In genomic region chr10:91910467-91910866, GRCh38 we compare ENCODE assay signal across 13 cellular contexts. TPM values are rescaled to one million over a fixed set of nuclear protein-coding genes. Genes with fewer than 3 reads are reported as not detected.
DNase-seq lines count a peak whose midpoint lies in the region; ATAC-seq, FAIRE-seq and TF ChIP-seq lines count a peak whose summit lies in the region.
"Had no signal": no experiment of that assay in that cellular context is flagged by ENCODE, and none has a peak within 500 bp of the region (broad histone marks: within the 10 kb centered on the region; RNA-seq: fewer than 3 reads in every experiment).

No MANE protein-coding gene starts in this region.

- no peaks in the 10 kb centered on the region for H4K20me1 ChIP-seq in BLaER1 treated with 17β-estradiol and CSF1 and Interleukin-3, amounts not matched to agents 10 nM and 100 nM
- H4K20me1 ChIP-seq in HCT116 (ENCODE audit: insufficient read depth) (no peaks in the 10 kb centered on the region), H1 (replicated peaks in 1 of 2; ENCODE audit: control insufficient read depth in 1 of 2, insufficient read depth in 2 of 2, low read length in 2 of 2) (no peaks in the 10 kb centered on the region)

- H3K4me1 ChIP-seq in BLaER1 treated with 17β-estradiol and CSF1 and Interleukin-3, amounts not matched to agents 10 nM and 100 nM, result peaks cover 16 to 29% (median 22%) of the 10 kb centered on the region in 10 experiments
- H3K4me1 ChIP-seq in HCT116 (ENCODE audit: control insufficient read depth in 1 of 2, insufficient read depth in 2 of 2, low read length in 2 of 2), result peaks cover 8 to 23% of the 10 kb centered on the region in 2 experiments; a peak in 3 of 4 replicates
- H3K4me1 ChIP-seq in H1 (replicated peaks in 1 of 4; ENCODE audit: control insufficient read depth in 3 of 4, insufficient read depth in 4 of 4, low read length in 3 of 4), result peaks cover 1 to 7% (median 4%) of the 10 kb centered on the region in 4 experiments; a peak in 3 of 7 replicates

- no peak for TF ChIP-seq CTCF in HCT116 (IDR thresholded peaks at IDR 0.05 in 2 of 3, conservative IDR thresholded peaks at IDR 0.05 in 1 of 3; ENCODE audit: borderline replicate concordance in 1 of 3, insufficient read depth in 1 of 3, low read depth in 2 of 3, low read length in 2 of 3)
- TF ChIP-seq CTCF in H1 (IDR thresholded peaks at IDR 0.05; ENCODE audit: control extremely low read depth in 1 of 3, insufficient read depth in 1 of 3, low read depth in 1 of 3, low read length in 3 of 3), result no peak
- no peak for TF ChIP-seq CTCF in osteocyte (IDR thresholded peaks at IDR 0.05)
- TF ChIP-seq CTCF in WTC11 (IDR thresholded peaks at IDR 0.05), result no peak

- ATAC-seq in HCT116, result no peak
- ATAC-seq in WTC11, result no peak

- H3K56ac ChIP-seq in H1 (replicated peaks; ENCODE audit: insufficient read length, low read depth, low read length), result no peak overlapping the region

- peaks cover 15% of the 10 kb centered on the region for H3K23me2 ChIP-seq in H1 (ENCODE audit: low read depth, low read length)

- no peak for TF ChIP-seq RAD21 in HCT116 (IDR thresholded peaks at IDR 0.05; ENCODE audit: low read depth)
- TF ChIP-seq RAD21 in H1 (IDR thresholded peaks at IDR 0.05 in 1 of 2, conservative IDR thresholded peaks at IDR 0.05 in 1 of 2; ENCODE audit: low read depth in 2 of 2, low read length in 2 of 2), result no peak

- H2BK5ac ChIP-seq in H1 (ENCODE audit: low read depth, low read length), result no peak overlapping the region

- peaks cover 22% of the 10 kb centered on the region for H3K27me3 Mint-ChIP-seq in osteocyte (ENCODE audit: unreplicated experiment)
- no peaks in the 10 kb centered on the region for H3K27me3 Mint-ChIP-seq in WTC11 (ENCODE audit: low read depth)

- TF ChIP-seq EP300 in H1 (IDR thresholded peaks at IDR 0.05; ENCODE audit: borderline replicate concordance in 1 of 2, low read depth in 2 of 2, low read length in 2 of 2), result no peak

- POLR2A ChIA-PET in HCT116 (lab: Charles Lee), result no interaction called here
- POLR2A ChIA-PET in H1 (lab: Charles Lee; ENCODE audit: partially characterized antibody), result interaction anchor here (1.0 kb wide), 1 partner anchor 24 kb away, joined by 5 read pairs; no protein-coding TSS in a partner anchor
- POLR2A ChIA-PET in WTC11 (lab: Charles Lee), result no interaction called here

- H3K36me3 Mint-ChIP-seq in osteocyte (ENCODE audit: unreplicated experiment) (peaks cover 4% of the 10 kb centered on the region), WTC11 (peaks cover 11% of the 10 kb centered on the region)
- H3K36me3 Mint-ChIP-seq: CD4-positive, CD25-positive, alpha-beta regulatory T cell had no signal

- no peak overlapping the region for H3K18ac ChIP-seq in H1 (ENCODE audit: extremely low read depth, low read length)

- no peak overlapping the region for H4K5ac ChIP-seq in H1 (ENCODE audit: insufficient read length, low read depth, low read length)

- H3K79me1 ChIP-seq in H1 (ENCODE audit: low read depth, low read length), result peaks cover 5% of the 10 kb centered on the region; the same call in 1 of the 2 replicates

- no peak overlapping the region for H2BK20ac ChIP-seq in H1 (ENCODE audit: low read length)

- RAD21 ChIA-PET in HCT116 (lab: Charles Lee; ENCODE audit: low non-redundant PET in 1 of 2, low total read pairs in 2 of 2, uncharacterized antibody in 2 of 2, unreplicated experiment in 2 of 2), result interaction anchor here in 1 of 2 experiments (0.7 kb wide), 1 partner anchor 152 kb away, joined by 3 read pairs; no protein-coding TSS in a partner anchor

- WGBS in H1 (ENCODE audit: extremely low coverage in 1 of 2, insufficient coverage in 1 of 2, insufficient read length in 1 of 2, insufficient replicate concordance in 2 of 2, low coverage in 1 of 2, low lambda C conversion rate in 2 of 2, missing lambda C conversion rate in 1 of 2), 2 experiments, result 95% methylated on average over 4 of the region's 4 CpGs; no CpG with 5 or more reads in 1 of the 2 experiments

- H3K4me1 Mint-ChIP-seq in osteocyte (ENCODE audit: unreplicated experiment) (peaks cover 15% of the 10 kb centered on the region), WTC11 (peaks cover 29% of the 10 kb centered on the region)

- no peak overlapping the region for H3K27ac Mint-ChIP-seq in osteocyte (ENCODE audit: unreplicated experiment)
- no peak overlapping the region for H3K27ac Mint-ChIP-seq in WTC11
- H3K27ac Mint-ChIP-seq: CD4-positive, CD25-positive, alpha-beta regulatory T cell; H9 had no signal

- no peak overlapping the region for H2AFZ ChIP-seq in HCT116 (ENCODE audit: low read depth, low read length, poor library complexity, severe bottlenecking)
- H2AFZ ChIP-seq in H1 (ENCODE audit: low read length), result no peak overlapping the region
- H2AFZ ChIP-seq: GM23248 had no signal

- peaks cover 0 to 14% (median 0%) of the 10 kb centered on the region in 11 experiments; a peak in 3 of 22 replicates for H3K36me3 ChIP-seq in BLaER1 treated with 17β-estradiol and CSF1 and Interleukin-3, amounts not matched to agents 10 nM and 100 nM
- H3K36me3 ChIP-seq in HCT116 (ENCODE audit: control insufficient read depth in 1 of 2, insufficient read depth in 2 of 2, low read length in 2 of 2), result no peaks in the 10 kb centered on the region
- H3K36me3 ChIP-seq in H1 (ENCODE audit: control insufficient read depth in 2 of 4, insufficient read depth in 4 of 4, low read length in 3 of 4), result peaks cover 2 to 20% (median 10%) of the 10 kb centered on the region in 4 experiments; a peak in 5 of 8 replicates

- H3K27ac ChIP-seq in BLaER1 treated with 17β-estradiol and CSF1 and Interleukin-3, amounts not matched to agents 10 nM and 100 nM, result no peak overlapping the region
- H3K27ac ChIP-seq in HCT116 (ENCODE audit: low read depth, low read length) (no peak overlapping the region), H1 (ENCODE audit: low read depth, low read length) (no peak overlapping the region)
- H3K27ac ChIP-seq: GM23248 had no signal

- no peak overlapping the region for H3K14ac ChIP-seq in H1 (ENCODE audit: insufficient read length)

- CTCF ChIA-PET in HCT116 (lab: Charles Lee) (interaction anchor here (0.8 to 1.3 kb wide), 3 partner anchors 152 to 614 kb away, joined by 3 to 9 read pairs (median 3); no protein-coding TSS in a partner anchor), H1 (lab: Charles Lee; ENCODE audit: partially characterized antibody) (interaction anchor here (0.6 kb wide), 1 partner anchor 88 kb away, joined by 4 read pairs; no protein-coding TSS in a partner anchor), WTC11 (lab: Charles Lee) (interaction anchor here (0.7 to 1.1 kb wide), 3 partner anchors 30 to 152 kb away, joined by 3 to 4 read pairs (median 3); no protein-coding TSS in a partner anchor)

- H3K9me3 Mint-ChIP-seq in osteocyte (ENCODE audit: unreplicated experiment), result no peaks in the 10 kb centered on the region
- no peaks in the 10 kb centered on the region for H3K9me3 Mint-ChIP-seq in WTC11

- FAIRE-seq in H1 (lab: Jason Lieb, UNC), result no peak
- FAIRE-seq: GM18507 had no signal

- no peaks in the 10 kb centered on the region for H3K9me2 ChIP-seq in HCT116 (ENCODE audit: insufficient read depth)

- TF ChIP-seq POLR2A in HCT116 (IDR thresholded peaks at IDR 0.05; ENCODE audit: borderline replicate concordance, extremely low read depth, insufficient read depth, insufficient read length) (no peak), H1 (IDR thresholded peaks at IDR 0.05; ENCODE audit: control extremely low read depth in 1 of 2, low read depth in 2 of 2, low read length in 2 of 2) (no peak)

- 0 out of 22 replicates have a peak overlapping the region, but pooled peaks of 1 of the 11 experiments have one; percentile 17 for H3K9ac ChIP-seq in BLaER1 treated with 17β-estradiol and CSF1 and Interleukin-3, amounts not matched to agents 10 nM and 100 nM
- H3K9ac ChIP-seq in HCT116 (ENCODE audit: low read length), result no peak overlapping the region
- no peak overlapping the region for H3K9ac ChIP-seq in H1 (replicated peaks in 1 of 4; ENCODE audit: extremely low read depth in 1 of 4, low read depth in 3 of 4, low read length in 3 of 4)
- H3K9ac ChIP-seq: GM23248 had no signal

- H3K9me3 ChIP-seq in BLaER1 treated with 17β-estradiol and CSF1 and Interleukin-3, amounts not matched to agents 10 nM and 100 nM (replicated peaks in 1 of 11), result no peaks in the 10 kb centered on the region
- H3K9me3 ChIP-seq in HCT116 (ENCODE audit: control insufficient read depth in 1 of 2, insufficient read depth in 1 of 2, low read depth in 1 of 2, low read length in 2 of 2) (no peaks in the 10 kb centered on the region), H1 (ENCODE audit: insufficient read depth in 2 of 2, low read depth in 1 of 2, low read length in 1 of 2) (no peaks in the 10 kb centered on the region)

- H4K91ac ChIP-seq in H1 (replicated peaks; ENCODE audit: insufficient read length, low read length), result no peak overlapping the region

- DNase-seq in HCT116 (ENCODE audit: low read depth, low spot score) (no peak), H1 (ENCODE audit: low read depth in 1 of 2, low spot score in 2 of 2) (no peak), osteocyte (ENCODE audit: extremely low spot score, unreplicated experiment) (peak; percentile 30), WTC11 (ENCODE audit: low spot score) (no peak), NCI-H1930 (lab: John Stamatoyannopoulos, UW) (no peak), kidney tubule cell (ENCODE audit: low spot score) (no peak)
- DNase-seq: Calu3; CD4-positive, CD25-positive, alpha-beta regulatory T cell; DMS 273 treated with DMSO at 0.1 percent for 48 hours; GM23248; H9 had no signal

- no peak overlapping the region for H3K4me3 ChIP-seq in BLaER1 treated with 17β-estradiol and CSF1 and Interleukin-3, amounts not matched to agents 10 nM and 100 nM
- H3K4me3 ChIP-seq in HCT116 (replicated peaks in 1 of 2; ENCODE audit: low read depth in 1 of 2, low read length in 2 of 2) (no peak overlapping the region), H1 (ENCODE audit: extremely low read depth in 1 of 4, insufficient read depth in 2 of 4, low read depth in 3 of 4, low read length in 4 of 4) (no peak overlapping the region)
- H3K4me3 ChIP-seq: GM23248 had no signal

- intact Hi-C loops in HCT116 (cut with micrococcal nuclease), result loop anchor here (5.0 to 10.0 kb wide), 7 partner anchors 268 to 1158 kb away; no protein-coding TSS in a partner anchor

- H3K79me2 ChIP-seq in HCT116 (ENCODE audit: insufficient read depth, low read length), result no peaks in the 10 kb centered on the region
- H3K79me2 ChIP-seq in H1 (ENCODE audit: control insufficient read depth in 1 of 2, insufficient read depth in 2 of 2, low read length in 2 of 2), result peaks cover 10 to 36% of the 10 kb centered on the region in 2 experiments

- H3K23ac ChIP-seq in H1 (ENCODE audit: insufficient read length), result no peak overlapping the region

- H2BK12ac ChIP-seq in H1 (ENCODE audit: low read depth, low read length), result 0 out of 2 replicates have a peak overlapping the region, but pooled peaks have one; percentile 76

- H3K4me3 Mint-ChIP-seq in osteocyte (ENCODE audit: unreplicated experiment), result no peak overlapping the region
- no peak overlapping the region for H3K4me3 Mint-ChIP-seq in WTC11

- H2BK15ac ChIP-seq in H1 (ENCODE audit: low read length), result no peak overlapping the region

- H3K4ac ChIP-seq in H1 (replicated peaks; ENCODE audit: insufficient read length, low read depth, low read length), result no peak overlapping the region

- H2AK5ac ChIP-seq in H1 (ENCODE audit: low read depth, low read length), result no peak overlapping the region

- BruUV-seq in HCT116 (replicated peaks; lab: Mats Ljungman, UMichigan), result no TSS peak

- H2BK120ac ChIP-seq in H1 (replicated peaks; ENCODE audit: low read depth, low read length), result no peak overlapping the region

- H3K27me3 ChIP-seq in BLaER1 treated with 17β-estradiol and CSF1 and Interleukin-3, amounts not matched to agents 10 nM and 100 nM, result no peaks in the 10 kb centered on the region
- H3K27me3 ChIP-seq in HCT116 (ENCODE audit: insufficient read depth, low read length) (no peaks in the 10 kb centered on the region), H1 (replicated peaks in 1 of 4; ENCODE audit: control insufficient read depth in 3 of 4, extremely low read depth in 1 of 4, insufficient read depth in 3 of 4, low read length in 3 of 4) (no peaks in the 10 kb centered on the region)

- H3K4me2 ChIP-seq in BLaER1 treated with 17β-estradiol and CSF1 and Interleukin-3, amounts not matched to agents 10 nM and 100 nM, result peak overlapping the region in 8 of 11 experiments; percentile 28 to 96 (median 92); a peak in 9 of 22 replicates
- H3K4me2 ChIP-seq in HCT116 (ENCODE audit: low read length), result peak overlapping the region; percentile 100
- no peak overlapping the region for H3K4me2 ChIP-seq in H1 (ENCODE audit: insufficient read depth in 1 of 2, low read depth in 2 of 2, low read length in 2 of 2)

- H4K8ac ChIP-seq in H1 (ENCODE audit: extremely low read depth, insufficient read depth, low read length), result no peak overlapping the region

RNA-seq across cellular contexts. Expression of gene FGFBP3, which starts 1.2 kb away (rescaled TPM):
- 1.2 TPM for total RNA-seq in HCT116 (2021; ENCODE audit: unreplicated experiment)
- 0.37 and 0.56 TPM in 2 replicates for polyA plus RNA-seq in HCT116 (2012)
- 115 and 120 TPM in 2 replicates for total RNA-seq in H1 (2021; fragmentation: NEBNext Ultra II Directional; extraction: Animal tissue kit (Norgen Biotek cat#: 25700))
- polyA plus RNA-seq in H1 (2011; rRNA removed), result 54.6 and 55.8 TPM in 2 replicates
- 53.2 TPM for polyA plus RNA-seq in H1 (2011; cell fraction: cytosol; rRNA removed)
- 32.4 TPM for polyA plus RNA-seq in H1 (2011; cell fraction: nucleus; rRNA removed)
- 128 to 197 TPM (median 154 TPM) in 4 replicates for polyA plus RNA-seq in H1 (2012, experiment 1 of 2)
- polyA plus RNA-seq in H1 (2012, experiment 2 of 2), result 79.1 TPM
- polyA plus RNA-seq in H1 (2013, experiment 1 of 2), result 168 TPM
- polyA plus RNA-seq in H1 (2013, experiment 2 of 2), result 221 TPM
- 14.3 and 15.7 TPM in 2 replicates for polyA minus RNA-seq in H1 (2011; rRNA and poly(A)+ RNA removed)
- 34.3 TPM for polyA minus RNA-seq in H1 (2011; cell fraction: cytosol; rRNA and poly(A)+ RNA removed)
- polyA minus RNA-seq in H1 (2011; cell fraction: nucleus; rRNA and poly(A)+ RNA removed), result 20.6 TPM
- total RNA-seq in osteocyte, result 3.1 and 3.7 TPM in 2 replicates
- 53.0 to 68.2 TPM (median 55.0 TPM) in 3 replicates for total RNA-seq in WTC11 (2021)

RNA-seq across cellular contexts. Expression of gene BTAF1, which starts 13.1 kb away (rescaled TPM):
- total RNA-seq in HCT116 (2021; ENCODE audit: unreplicated experiment) (42.5 TPM), osteocyte (32.4 and 34.6 TPM in 2 replicates), WTC11 (2021) (47.2 to 49.6 TPM (median 49.2 TPM) in 3 replicates)
- polyA plus RNA-seq in HCT116 (2012), result 21.8 and 25.8 TPM in 2 replicates
- total RNA-seq in H1 (2021; fragmentation: NEBNext Ultra II Directional; extraction: Animal tissue kit (Norgen Biotek cat#: 25700)), result 39.1 TPM in 2 replicates
- polyA plus RNA-seq in H1 (2011; rRNA removed), result 15.6 and 24.5 TPM in 2 replicates
- 25.1 TPM for polyA plus RNA-seq in H1 (2011; cell fraction: cytosol; rRNA removed)
- 47.2 TPM for polyA plus RNA-seq in H1 (2011; cell fraction: nucleus; rRNA removed)
- 23.6 to 36.2 TPM (median 28.7 TPM) in 4 replicates for polyA plus RNA-seq in H1 (2012, experiment 1 of 2)
- polyA plus RNA-seq in H1 (2012, experiment 2 of 2), result 1.3 TPM
- polyA plus RNA-seq in H1 (2013, experiment 1 of 2), result 29.6 TPM
- polyA plus RNA-seq in H1 (2013, experiment 2 of 2), result 25.3 TPM
- polyA minus RNA-seq in H1 (2011; rRNA and poly(A)+ RNA removed), result 57.3 and 92.2 TPM in 2 replicates
- polyA minus RNA-seq in H1 (2011; cell fraction: cytosol; rRNA and poly(A)+ RNA removed), result 28.8 TPM
- polyA minus RNA-seq in H1 (2011; cell fraction: nucleus; rRNA and poly(A)+ RNA removed), result 95.1 TPM

Comparison
In these comparisons a context has a peak if more than half of its experiments do, and no peak if none do; other contexts are left out.
1. H3K4me2 ChIP-seq: peak in BLaER1 treated with 17β-estradiol and CSF1 and Interleukin-3, amounts not matched to agents 10 nM and 100 nM (8 of 11) and HCT116 (single experiment); none in H1 (0 of 2).
2. RNA of gene FGFBP3, which starts 1.2 kb away (total RNA-seq): 115 to 120 TPM in H1 and 53.0 to 68.2 TPM in WTC11; 3.1 to 3.7 TPM in osteocyte and 1.2 TPM in HCT116 (single experiment); every median in the first group is over 10 times any median in the second.